ENCODE assay signal across 6 cellular contexts in genomic region chr4:3735196-3735595, GRCh38.
"Had no signal": no experiment of that assay in that cellular context is flagged by ENCODE, and none has a peak within 500 bp of the region (broad histone marks: within the 10 kb centered on the region; RNA-seq: fewer than 3 reads in every experiment).

No MANE protein-coding gene starts in this region.

- H3K9ac ChIP-seq: GM23248 had no signal

- DNase-seq: GM23248, GOT3, H9, HCEC 1CT, IMR-90 had no signal

- H2AFZ ChIP-seq: GM23248 had no signal

- ATAC-seq: K562 had no signal

- H3K27ac ChIP-seq: GM23248 had no signal

- H3K4me3 ChIP-seq: GM23248, K562 had no signal
